Comparison of ENCODE assay signal across 13 cellular contexts in genomic region chr10:102814456-102814871, GRCh38. TPM values are rescaled to one million over a fixed set of nuclear protein-coding genes. Genes with fewer than 3 reads are reported as not detected.
DNase-seq lines count a peak whose midpoint lies in the region; ATAC-seq, FAIRE-seq and TF ChIP-seq lines count a peak whose summit lies in the region.
"Had no signal": no experiment of that assay in that cellular context is flagged by ENCODE, and none has a peak within 500 bp of the region (broad histone marks: within the 10 kb centered on the region; RNA-seq: fewer than 3 reads in every experiment).

No MANE protein-coding gene starts in this region.

- POLR2A ChIA-PET in K562 (lab: Yijun Ruan, JAX) (no interaction called here), T-cell (lab: Charles Lee) (no interaction called here)

- TF ChIP-seq RAD21 in K562 (CRISPR knock-in tag; conservative IDR thresholded peaks at IDR 0.05 in 1 of 2, IDR thresholded peaks at IDR 0.05 in 1 of 2): no peak

- no peak overlapping the region for H3K27ac Mint-ChIP-seq in T-cell
- H3K27ac Mint-ChIP-seq: activated CD4-positive, alpha-beta memory T cell treated with anti-CD3 and anti-CD28 coated beads, Interleukin-2, amount 10 ng/mL, durations not matched to agents 7 days and 5 days had no signal

- no peak overlapping the region for H3K4me3 Mint-ChIP-seq in T-cell
- H3K4me3 Mint-ChIP-seq: activated CD4-positive, alpha-beta memory T cell treated with anti-CD3 and anti-CD28 coated beads, Interleukin-2, amount 10 ng/mL, durations not matched to agents 7 days and 5 days; brain had no signal

- H3K4me2 ChIP-seq in K562 (ENCODE audit: insufficient read depth, low read length): peak overlapping the region; percentile 58; the same call in 1 of the 2 replicates

- in situ Hi-C loops in K562 (cut with MboI): no loop called here

- H3K36me3 ChIP-seq in K562 (ENCODE audit: control insufficient read depth, insufficient read depth, low read length) (peaks cover 36% of the 10 kb centered on the region; the same call in 2 of the 3 replicates), kidney (ENCODE audit: control insufficient read depth in 1 of 2, insufficient read depth in 2 of 2, low read length in 2 of 2) (peaks cover 21 to 37% of the 10 kb centered on the region in 2 donors)

- peak; percentile 95 for FAIRE-seq in K562 (lab: Jason Lieb, UNC)
- no peak for FAIRE-seq in kidney (lab: Jason Lieb, UNC)
- FAIRE-seq: GM12892 had no signal

- CTCF ChIA-PET in K562 (lab: Yijun Ruan, JAX; ENCODE audit: low intra/inter-chr PET ratio): no interaction called here
- CTCF ChIA-PET in T-cell (lab: Charles Lee): no interaction called here

- H3K27me3 ChIP-seq in K562 (ENCODE audit: control insufficient read depth in 2 of 2, insufficient read depth in 2 of 2, low read length in 2 of 2): no peaks in the 10 kb centered on the region

- H3K79me2 ChIP-seq in K562 (ENCODE audit: control insufficient read depth, insufficient read depth, low read length): no peaks in the 10 kb centered on the region

- ATAC-seq in K562 (peak; percentile 93), GM18870 (IDR thresholded peaks at IDR 0.05; ENCODE audit: unreplicated experiment) (no peak), T-cell (replicated peaks in 1 of 4) (no peak)

- DNase-seq in ELF-1 (ENCODE audit: low read depth, low spot score) (peak; percentile 60), K562 (ENCODE audit: extremely low read depth in 1 of 4, low spot score in 3 of 4) (peak; percentile 86 to 87 (median 86)), kidney (peak; percentile 84), T-cell (no peak), SW480 (ENCODE audit: low spot score) (no peak), GM20000 (ENCODE audit: low spot score) (no peak)
- DNase-seq: activated CD4-positive, alpha-beta memory T cell treated with anti-CD3 and anti-CD28 coated beads, Interleukin-2, amount 10 ng/mL, durations not matched to agents 7 days and 5 days; NCI-H1436; retina had no signal

- BruUV-seq in K562 (replicated peaks; lab: Mats Ljungman, UMichigan): no TSS peak

- peak overlapping the region; percentile 91 for H3K27ac ChIP-seq in K562 (ENCODE audit: extremely low read depth, low read depth, low read length)
- peak overlapping the region in 1 of 2 donors; percentile 72 for H3K27ac ChIP-seq in kidney (ENCODE audit: low read depth in 2 of 2, low read length in 2 of 2)
- peak overlapping the region in 16 of 21 experiments; percentile 29 to 94 (median 84) for H3K27ac ChIP-seq in skin epidermis

- H3K9me3 Mint-ChIP-seq in T-cell: no peaks in the 10 kb centered on the region
- H3K9me3 Mint-ChIP-seq: activated CD4-positive, alpha-beta memory T cell treated with anti-CD3 and anti-CD28 coated beads, Interleukin-2, amount 10 ng/mL, durations not matched to agents 7 days and 5 days; brain had no signal

- intact Hi-C loops in K562 (cut with micrococcal nuclease): loop anchor here (5.0 kb wide), 1 partner anchor 52 kb away; no protein-coding TSS in a partner anchor
- intact Hi-C loops in kidney (cut with DNase I): no loop called here

- no peaks in the 10 kb centered on the region for H3K27me3 Mint-ChIP-seq in T-cell
- H3K27me3 Mint-ChIP-seq: activated CD4-positive, alpha-beta memory T cell treated with anti-CD3 and anti-CD28 coated beads, Interleukin-2, amount 10 ng/mL, durations not matched to agents 7 days and 5 days; brain had no signal

- H3K36me3 Mint-ChIP-seq in T-cell: peaks cover 37% of the 10 kb centered on the region

- peak overlapping the region; percentile 71 for H2AFZ ChIP-seq in K562 (ENCODE audit: low read depth, low read length)

- TF ChIP-seq EP300 in K562 (IDR thresholded peaks at IDR 0.05; ENCODE audit: low read length): peak; percentile 59; the same call in 1 of the 2 replicates

- TF ChIP-seq POLR2A in K562 (conservative IDR thresholded peaks at IDR 0.05): no peak

- peaks cover 2% of the 10 kb centered on the region for H3K9me1 ChIP-seq in K562 (ENCODE audit: control insufficient read depth, insufficient read depth, low read length)

- H4K20me1 ChIP-seq in K562 (replicated peaks; ENCODE audit: control insufficient read depth, insufficient read depth, low read length): no peaks in the 10 kb centered on the region

- 4% methylated on average over 7 of the region's 8 CpGs for WGBS in K562 (ENCODE audit: insufficient coverage, low coverage, missing lambda C conversion rate)

- H3K9ac ChIP-seq in K562 (ENCODE audit: insufficient read depth in 1 of 2, low read depth in 2 of 2, low read length in 2 of 2) (peak overlapping the region; percentile 62 to 68), kidney (ENCODE audit: low read length in 2 of 2) (no peak overlapping the region)

- H3K4me1 Mint-ChIP-seq in T-cell: peaks cover 8 to 14% (median 11%) of the 10 kb centered on the region in 3 donors

- H3K4me3 ChIP-seq in K562 (no peak overlapping the region), kidney (ENCODE audit: low read length in 2 of 2) (no peak overlapping the region), skin epidermis (no peak overlapping the region)

- H3K9me3 ChIP-seq in K562 (replicated peaks; ENCODE audit: control insufficient read depth, insufficient read depth, low read depth, low read length) (no peaks in the 10 kb centered on the region), kidney (ENCODE audit: control insufficient read depth in 1 of 2, low read length in 2 of 2) (no peaks in the 10 kb centered on the region)

- H3K4me1 ChIP-seq in K562 (replicated peaks in 1 of 2; ENCODE audit: control insufficient read depth in 2 of 2, insufficient read depth in 2 of 2, low read length in 2 of 2) (peaks cover 26 to 33% of the 10 kb centered on the region in 2 experiments), kidney (ENCODE audit: control insufficient read depth in 1 of 2, insufficient read depth in 1 of 2, low read depth in 1 of 2, low read length in 2 of 2) (peaks cover 14 to 22% of the 10 kb centered on the region in 2 donors)

- no peak for TF ChIP-seq CTCF in K562 (IDR thresholded peaks at IDR 0.05 in 2 of 3, conservative IDR thresholded peaks at IDR 0.05 in 1 of 3; ENCODE audit: insufficient read depth in 2 of 3, low read depth in 1 of 3, low read length in 3 of 3)
- no peak for TF ChIP-seq CTCF in kidney (IDR thresholded peaks at IDR 0.05; ENCODE audit: borderline replicate concordance, extremely low read depth, insufficient read depth)
- no peak for TF ChIP-seq CTCF in GM20000 (IDR thresholded peaks at IDR 0.05; ENCODE audit: extremely low read depth, missing control alignments)

RNA-seq across cellular contexts. Expression of gene CYP17A1, which starts 22.7 kb away (rescaled TPM):
- not detected in 2 replicates for total RNA-seq in K562 (2011; cell fraction: chromatin; rRNA removed; ENCODE audit: low replicate concordance)
- not detected in 2 replicates for total RNA-seq in K562 (2011; cell fraction: nucleolus; rRNA removed)
- not detected in 2 replicates for total RNA-seq in K562 (2011; cell fraction: nucleoplasm; rRNA removed)
- total RNA-seq in K562 (2014; rRNA removed): not detected in 2 replicates
- not detected in 2 replicates for total RNA-seq in K562 (2014; rRNA removed; fragmentation: Illumina TruSeq; extraction: Trizol)
- not detected in 2 replicates for total RNA-seq in K562 (2015; rRNA removed; fragmentation: Illumina TruSeq; extraction: Trizol)
- 2.3 TPM in 2 replicates for total RNA-seq in K562 (2021)
- polyA plus RNA-seq in K562 (2011; rRNA removed): not detected in 2 replicates
- not detected in 2 replicates for polyA plus RNA-seq in K562 (2011; cell fraction: cytosol; rRNA removed)
- polyA plus RNA-seq in K562 (2011; cell fraction: nucleus; rRNA removed): not detected in 2 replicates
- 0.08 and 0.42 TPM in 2 replicates for polyA plus RNA-seq in K562 (2012)
- not detected in 2 replicates for polyA plus RNA-seq in K562 (2014; fragmentation: Illumina TruSeq; extraction: Trizol)
- not detected for polyA plus RNA-seq in K562 (2014; fragmentation: Nextera tagmentation; extraction: Ambion mirVana)
- not detected in 2 replicates for polyA plus RNA-seq in K562 (2014; rRNA removed)
- not detected in 2 replicates for polyA minus RNA-seq in K562 (2011; rRNA and poly(A)+ RNA removed)
- not detected in 2 replicates for polyA minus RNA-seq in K562 (2011; cell fraction: cytosol; rRNA and poly(A)+ RNA removed)
- not detected in 2 replicates for polyA minus RNA-seq in K562 (2011; cell fraction: nucleus; rRNA and poly(A)+ RNA removed)
- 3.3 TPM for total RNA-seq in kidney
- polyA plus RNA-seq in kidney (ENCODE audit: insufficient read depth, low read depth, low replicate concordance): 11.6 TPM
- total RNA-seq in T-cell: 1 to 10 TPM in 3 of 5 donors, not detected in 2; 3.2 to 5.1 (median 4.1) TPM
- total RNA-seq: activated CD4-positive, alpha-beta memory T cell treated with anti-CD3 and anti-CD28 coated beads, Interleukin-2, amount 10 ng/mL, durations not matched to agents 7 days and 5 days had no signal

RNA-seq across cellular contexts. Expression of gene BORCS7, which starts 39.6 kb away (rescaled TPM):
- 10.9 and 11.2 TPM in 2 replicates for total RNA-seq in K562 (2011; cell fraction: chromatin; rRNA removed; ENCODE audit: low replicate concordance)
- 6.7 and 9.7 TPM in 2 replicates for total RNA-seq in K562 (2011; cell fraction: nucleolus; rRNA removed)
- 19.7 and 20.8 TPM in 2 replicates for total RNA-seq in K562 (2011; cell fraction: nucleoplasm; rRNA removed)
- 6.5 TPM in 2 replicates for total RNA-seq in K562 (2014; rRNA removed)
- 11.8 and 12.1 TPM in 2 replicates for total RNA-seq in K562 (2014; rRNA removed; fragmentation: Illumina TruSeq; extraction: Trizol)
- total RNA-seq in K562 (2015; rRNA removed; fragmentation: Illumina TruSeq; extraction: Trizol): 8.3 and 12.1 TPM in 2 replicates
- total RNA-seq in K562 (2021): 5.1 and 5.9 TPM in 2 replicates
- 12.8 and 14.5 TPM in 2 replicates for polyA plus RNA-seq in K562 (2011; rRNA removed)
- polyA plus RNA-seq in K562 (2011; cell fraction: cytosol; rRNA removed): 7.1 and 9.8 TPM in 2 replicates
- 3.0 and 5.0 TPM in 2 replicates for polyA plus RNA-seq in K562 (2011; cell fraction: nucleus; rRNA removed)
- 9.0 and 9.3 TPM in 2 replicates for polyA plus RNA-seq in K562 (2012)
- polyA plus RNA-seq in K562 (2014; fragmentation: Illumina TruSeq; extraction: Trizol): 8.2 and 8.4 TPM in 2 replicates
- 10 to 100 TPM; 14.0 to 17.0 TPM for polyA plus RNA-seq in K562 (2014; fragmentation: Nextera tagmentation; extraction: Ambion mirVana)
- polyA plus RNA-seq in K562 (2014; rRNA removed): 12.9 and 14.0 TPM in 2 replicates
- polyA minus RNA-seq in K562 (2011; rRNA and poly(A)+ RNA removed): 5.9 and 12.2 TPM in 2 replicates
- polyA minus RNA-seq in K562 (2011; cell fraction: cytosol; rRNA and poly(A)+ RNA removed): 1.4 and 4.0 TPM in 2 replicates
- 3.1 and 6.9 TPM in 2 replicates for polyA minus RNA-seq in K562 (2011; cell fraction: nucleus; rRNA and poly(A)+ RNA removed)
- 24.6 TPM for total RNA-seq in kidney
- 34.8 TPM for polyA plus RNA-seq in kidney (ENCODE audit: insufficient read depth, low read depth, low replicate concordance)
- total RNA-seq in T-cell: 10 to 100 TPM; 12.0 to 16.3 (median 12.6) TPM

RNA-seq across cellular contexts. Expression of gene AS3MT, which starts 54.8 kb away (rescaled TPM):
- 0.39 and 1.4 TPM in 2 replicates for total RNA-seq in K562 (2011; cell fraction: chromatin; rRNA removed; ENCODE audit: low replicate concordance)
- 0.39 and 0.50 TPM in 2 replicates for total RNA-seq in K562 (2011; cell fraction: nucleolus; rRNA removed)
- total RNA-seq in K562 (2011; cell fraction: nucleoplasm; rRNA removed): 0.38 and 0.88 TPM in 2 replicates
- total RNA-seq in K562 (2014; rRNA removed) (not detected in 2 replicates), K562 (2014; rRNA removed; fragmentation: Illumina TruSeq; extraction: Trizol) (0.33 and 0.41 TPM in 2 replicates), K562 (2015; rRNA removed; fragmentation: Illumina TruSeq; extraction: Trizol) (0.30 TPM in 1 of 2 replicates, not detected in the other), K562 (2021) (0.25 and 0.29 TPM in 2 replicates), kidney (2.0 TPM), T-cell (1 to 10 TPM in 1 of 5 donors, under 1 TPM in 4; 0.26 to 1.3 (median 0.50) TPM)
- polyA plus RNA-seq in K562 (2011; rRNA removed) (0.07 TPM in 1 of 2 replicates, not detected in the other), K562 (2014; fragmentation: Illumina TruSeq; extraction: Trizol) (0.19 TPM in 1 of 2 replicates, not detected in the other), K562 (2014; fragmentation: Nextera tagmentation; extraction: Ambion mirVana) (under 1 TPM; 0.04 to 0.14 TPM), K562 (2014; rRNA removed) (0.24 and 0.58 TPM in 2 replicates), kidney (ENCODE audit: insufficient read depth, low read depth, low replicate concordance) (36.7 TPM)
- 0.04 TPM in 1 of 2 replicates, not detected in the other for polyA plus RNA-seq in K562 (2011; cell fraction: cytosol; rRNA removed)
- 0.06 and 0.15 TPM in 2 replicates for polyA plus RNA-seq in K562 (2011; cell fraction: nucleus; rRNA removed)
- 0.29 TPM in 1 of 2 replicates, not detected in the other for polyA plus RNA-seq in K562 (2012)
- 0.51 TPM in 1 of 2 replicates, not detected in the other for polyA minus RNA-seq in K562 (2011; rRNA and poly(A)+ RNA removed)
- not detected in 2 replicates for polyA minus RNA-seq in K562 (2011; cell fraction: cytosol; rRNA and poly(A)+ RNA removed)
- 0.13 and 0.33 TPM in 2 replicates for polyA minus RNA-seq in K562 (2011; cell fraction: nucleus; rRNA and poly(A)+ RNA removed)

Comparison
In these comparisons a context has a peak if more than half of its experiments do, and no peak if none do; other contexts are left out.
1. DNase-seq: peak in ELF-1 (single experiment), K562 (4 of 4) and kidney (single experiment); none in T-cell (0 of 34), SW480 (single experiment) and GM20000 (single experiment).
2. H3K9ac ChIP-seq: peak in K562 (2 of 2); none in kidney (0 of 2).